In the genomic region with DNA sequence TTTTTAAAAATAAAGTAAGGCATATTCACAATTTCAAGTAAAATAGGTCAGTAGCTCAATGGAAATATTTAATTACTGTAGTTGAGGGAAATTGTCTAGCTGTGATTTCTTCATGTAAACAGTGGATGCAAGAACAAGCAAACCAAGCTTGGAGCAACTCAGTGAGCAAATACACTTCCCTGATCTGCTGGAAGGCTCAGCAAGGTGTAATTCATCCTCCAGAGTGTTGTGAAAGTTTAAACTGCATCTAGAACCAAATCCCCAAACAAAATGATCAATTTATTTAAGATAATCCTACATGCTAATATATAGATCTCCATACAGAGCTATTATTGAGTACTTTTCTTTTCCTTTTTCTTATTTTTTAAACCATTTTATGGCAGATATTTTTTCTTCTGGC, we compare ENCODE assay signal across 23 cellular contexts.
"Had no signal": no experiment of that assay in that cellular context is flagged by ENCODE, and none has a peak within 500 bp of the region (broad histone marks: within the 10 kb centered on the region; RNA-seq: fewer than 3 reads in every experiment).

No MANE protein-coding gene starts in this region.

- H3K27me3 ChIP-seq: brain microvascular endothelial cell, cardiac muscle cell, Peyer's patch, SJSA1 had no signal

- H3K9me3 ChIP-seq: Peyer's patch, SJSA1 had no signal

- H3K4me3 ChIP-seq: cardiac muscle cell, Peyer's patch, SJSA1 had no signal

- ATAC-seq: activated T-cell treated with anti-CD3 and anti-CD28 coated beads, Interleukin-2, amount 50 U/mL, for 72 hours; T-helper 17 cell had no signal

- DNase-seq: activated CD4-positive, alpha-beta memory T cell treated with anti-CD3 and anti-CD28 coated beads, Interleukin-2, amount 10 ng/mL, durations not matched to agents 7 days and 5 days; activated CD4-positive, alpha-beta T cell treated with anti-CD3 and anti-CD28 coated beads, Interleukin-2, amount 10 ng/mL, durations not matched to agents 7 days and 5 days; activated CD4-positive, CD25-positive, alpha-beta regulatory T cell; activated gamma-delta T cell treated with Interleukin-2 at 50 U/mL for 16 hours; activated naive CD4-positive, alpha-beta T cell treated with anti-CD3 and anti-CD28 coated beads, Interleukin-2, amount 10 ng/mL, durations not matched to agents 7 days and 5 days; activated naive CD8-positive, alpha-beta T cell treated with anti-CD3 and anti-CD28 coated beads for 36 hours; activated T-cell treated with anti-CD3 and anti-CD28 coated beads, Interleukin-2, amount 50 U/mL, for 72 hours; brain microvascular endothelial cell; NCI-H1092; NCI-H1417; NCI-H1694; NCI-H2029; NCI-H2107; NCI-H226; NCI-H526; NCI-H82; Peyer's patch; SHP77; T-helper 17 cell; T-helper 9 cell had no signal

- H3K36me3 ChIP-seq: brain microvascular endothelial cell, cardiac muscle cell, Peyer's patch, SJSA1 had no signal

- H3K27ac ChIP-seq: brain microvascular endothelial cell, cardiac muscle cell, Peyer's patch, RWPE1, SJSA1 had no signal
